In the genomic region with DNA sequence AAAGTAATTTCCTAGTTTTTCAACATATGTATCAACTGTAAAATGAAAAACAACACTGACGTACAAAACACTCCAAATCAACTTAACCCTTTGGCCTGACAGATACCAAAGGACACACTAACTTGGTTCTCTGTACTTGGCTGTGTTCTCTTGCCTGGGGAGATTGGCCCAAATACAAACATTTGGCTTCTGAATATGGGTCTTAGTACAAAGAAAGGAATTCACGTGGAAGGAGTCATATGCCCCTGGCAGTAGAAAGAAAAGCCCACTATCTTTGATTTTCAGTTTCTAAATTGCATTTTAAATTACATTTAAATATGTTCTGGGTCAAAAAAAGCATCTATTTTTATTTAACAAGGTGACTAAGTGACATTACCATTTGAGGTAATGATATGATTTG, we compare ENCODE assay signal across 12 cellular contexts.
DNase-seq lines count a peak whose midpoint lies in the region; ATAC-seq and TF ChIP-seq lines count a peak whose summit lies in the region.
"Had no signal": no experiment of that assay in that cellular context is flagged by ENCODE, and none has a peak within 500 bp of the region (broad histone marks: within the 10 kb centered on the region; RNA-seq: fewer than 3 reads in every experiment).

No MANE protein-coding gene starts in this region.

- H3K4me3 Mint-ChIP-seq in osteocyte (ENCODE audit: unreplicated experiment), result no peak overlapping the region
- H3K4me3 Mint-ChIP-seq: central memory CD8-positive, alpha-beta T cell; stimulated activated memory B cell treated with anti-CD40 and anti-IgM and Interleukin-4, amounts not matched to agents 10 μg/mL and 1 μg/mL and 100 μg/mL, for 72 hours had no signal

- H3K9me3 Mint-ChIP-seq in osteocyte (ENCODE audit: unreplicated experiment), result peaks cover 8% of the 10 kb centered on the region
- H3K9me3 Mint-ChIP-seq: central memory CD8-positive, alpha-beta T cell had no signal

- ATAC-seq in HG02852 (IDR thresholded peaks at IDR 0.05; ENCODE audit: unreplicated experiment) (no peak), HG02970 (IDR thresholded peaks at IDR 0.05; ENCODE audit: low FRiP score, unreplicated experiment) (no peak)
- ATAC-seq: left lobe of liver; stimulated activated memory B cell treated with anti-CD40 and anti-IgM and Interleukin-4, amounts not matched to agents 10 μg/mL and 1 μg/mL and 100 μg/mL, for 72 hours had no signal

- H3K4me3 ChIP-seq in choroid plexus epithelial cell (ENCODE audit: low read depth, low read length), result no peak overlapping the region

- H3K27me3 Mint-ChIP-seq in osteocyte (ENCODE audit: unreplicated experiment), result no peaks in the 10 kb centered on the region
- H3K27me3 Mint-ChIP-seq: central memory CD8-positive, alpha-beta T cell; stimulated activated memory B cell treated with anti-CD40 and anti-IgM and Interleukin-4, amounts not matched to agents 10 μg/mL and 1 μg/mL and 100 μg/mL, for 72 hours had no signal

- H3K4me1 Mint-ChIP-seq in osteocyte (ENCODE audit: unreplicated experiment), result peaks cover 33% of the 10 kb centered on the region

- TF ChIP-seq CTCF in choroid plexus epithelial cell (conservative IDR thresholded peaks at IDR 0.05; ENCODE audit: low read depth, low read length) (no peak), osteocyte (IDR thresholded peaks at IDR 0.05) (no peak)

- peaks cover 15% of the 10 kb centered on the region for H3K36me3 Mint-ChIP-seq in osteocyte (ENCODE audit: unreplicated experiment)

- H3K27ac Mint-ChIP-seq in osteocyte (ENCODE audit: unreplicated experiment), result peak overlapping the region; percentile 82
- H3K27ac Mint-ChIP-seq: stimulated activated memory B cell treated with anti-CD40 and anti-IgM and Interleukin-4, amounts not matched to agents 10 μg/mL and 1 μg/mL and 100 μg/mL, for 72 hours had no signal

- DNase-seq in Daoy (ENCODE audit: low read depth), result peak; percentile 36
- peak; percentile 96 for DNase-seq in RPMI7951 (ENCODE audit: low read depth)
- peak; percentile 98 for DNase-seq in choroid plexus epithelial cell (ENCODE audit: low read depth)
- no peak for DNase-seq in osteocyte (ENCODE audit: extremely low spot score, unreplicated experiment)
- DNase-seq in NOMO-1 treated with DMSO at 0.1 percent for 48 hours (lab: John Stamatoyannopoulos, UW; ENCODE audit: unreplicated experiment), result no peak
- no peak for DNase-seq in NCI-H2081 (lab: John Stamatoyannopoulos, UW)
- DNase-seq: NCI-H345 had no signal

Comparison
In these comparisons a context has a peak if more than half of its experiments do, and no peak if none do; other contexts are left out.
1. DNase-seq: peak in Daoy (single experiment), RPMI7951 (single experiment) and choroid plexus epithelial cell (single experiment); none in osteocyte (single experiment), NOMO-1 treated with DMSO at 0.1 percent for 48 hours (single experiment) and NCI-H2081 (0 of 2).